Comparison of ENCODE assay signal across 9 cellular contexts in genomic region chr4:165079476-165079875, GRCh38. TPM values are rescaled to one million over a fixed set of nuclear protein-coding genes. Genes with fewer than 3 reads are reported as not detected.
DNase-seq lines count a peak whose midpoint lies in the region; ATAC-seq, FAIRE-seq and TF ChIP-seq lines count a peak whose summit lies in the region.
"Had no signal": no experiment of that assay in that cellular context is flagged by ENCODE, and none has a peak within 500 bp of the region (broad histone marks: within the 10 kb centered on the region; RNA-seq: fewer than 3 reads in every experiment).

No MANE protein-coding gene starts in this region.

- POLR2A ChIA-PET in A549 (lab: Yijun Ruan, JAX), result no interaction called here

- no peak overlapping the region for H3K4me3 ChIP-seq in A549
- no peak overlapping the region for H3K4me3 ChIP-seq in right atrium auricular region
- H3K4me3 ChIP-seq: BLaER1 had no signal

- no peaks in the 10 kb centered on the region for H3K27me3 ChIP-seq in right atrium auricular region
- H3K27me3 ChIP-seq: BLaER1 had no signal

- TF ChIP-seq POLR2A in A549 (IDR thresholded peaks at IDR 0.05; ENCODE audit: low read length), result no peak

- H3K4me1 ChIP-seq in A549 (no peaks in the 10 kb centered on the region), right atrium auricular region (no peaks in the 10 kb centered on the region)
- H3K4me1 ChIP-seq: BLaER1 had no signal

- H3K36me3 ChIP-seq in right atrium auricular region, result peaks cover 21% of the 10 kb centered on the region

- no peak for TF ChIP-seq EP300 in A549 (IDR thresholded peaks at IDR 0.05)

- FAIRE-seq in A549 (lab: Jason Lieb, UNC), result no peak

- no peaks in the 10 kb centered on the region for H3K9me3 ChIP-seq in A549
- H3K9me3 ChIP-seq in right atrium auricular region, result no peaks in the 10 kb centered on the region
- H3K9me3 ChIP-seq: BLaER1 had no signal

- in situ Hi-C loops in SK-MEL-5 (cut with HindIII; ENCODE audit: low pct_unique_long_range_greater_than_20kb, low sequenced_read_pairs), result no loop called here

- DNase-seq in A549 (ENCODE audit: low read depth in 1 of 2, low spot score in 1 of 2) (no peak), HT1080 (ENCODE audit: low read depth) (peak; percentile 11), SK-MEL-5 (ENCODE audit: low read depth, low spot score) (peak; percentile 20), right atrium auricular region (ENCODE audit: low spot score) (peak; percentile 58), occipital lobe (lab: John Stamatoyannopoulos, UW) (no peak), SK-N-DZ (ENCODE audit: low spot score) (no peak)
- no peak for DNase-seq in activated CD4-positive, alpha-beta T cell treated with anti-CD3 and anti-CD28 coated beads for 4 hours

- TF ChIP-seq CTCF in A549 (IDR thresholded peaks at IDR 0.05) (no peak), right atrium auricular region (IDR thresholded peaks at IDR 0.05) (no peak)

- no peak for ATAC-seq in A549
- ATAC-seq in GM18502 (IDR thresholded peaks at IDR 0.05; ENCODE audit: poor library complexity, unreplicated experiment), result no peak

- CTCF ChIA-PET in A549 (lab: Yijun Ruan, JAX), result interaction anchor here (1.9 kb wide), 2 partner anchors 18 to 34 kb away, joined by 4 to 5 read pairs; partner anchors contain the start of gene TMEM192

- H3K4me2 ChIP-seq in A549, result no peak overlapping the region
- H3K4me2 ChIP-seq: BLaER1 had no signal

- H3K27ac ChIP-seq in A549, result no peak overlapping the region
- peak overlapping the region in 1 of 2 donors; percentile 14 for H3K27ac ChIP-seq in right atrium auricular region
- H3K27ac ChIP-seq: BLaER1 had no signal

- no peak for TF ChIP-seq RAD21 in A549 (conservative IDR thresholded peaks at IDR 0.05 in 1 of 2, IDR thresholded peaks at IDR 0.05 in 1 of 2)

- 74% methylated on average over 6 of the region's 6 CpGs for WGBS in A549 (ENCODE audit: missing lambda C conversion rate)

TF ChIP-seq in A549, 52 proteins besides CTCF, POLR2A, EP300 and RAD21:
- TF ChIP-seq ZC3H11A (IDR thresholded peaks at IDR 0.05), result no peak
- TF ChIP-seq CHD4 (IDR thresholded peaks at IDR 0.05; ENCODE audit: borderline replicate concordance), result no peak
- peak; percentile 20 for TF ChIP-seq MAFK (IDR thresholded peaks at IDR 0.05; ENCODE audit: partially characterized antibody)
- no peak for TF ChIP-seq ATOH8 (CRISPR knock-in tag; IDR thresholded peaks at IDR 0.05; ENCODE audit: low read depth)
- no peak for TF ChIP-seq MAZ (IDR thresholded peaks at IDR 0.05; ENCODE audit: borderline replicate concordance, low read depth, low read length)

RNA-seq across cellular contexts. Expression of gene TRIM75, which starts 25.8 kb away (rescaled TPM):
- polyA plus RNA-seq in A549 (2011; rRNA removed) (not detected in 2 replicates), A549 (2017; fragmentation: RNase III; extraction: RNeasy Plus Mini Kit Qiagen cat#74134 plus additional on column Dnase treatment) (not detected in 3 replicates)
- polyA plus RNA-seq in A549 (2012; cell fraction: cytosol; rRNA removed), result not detected in 2 replicates
- polyA plus RNA-seq in A549 (2012; cell fraction: nucleus; rRNA removed), result not detected in 2 replicates
- polyA minus RNA-seq in A549 (2011; rRNA and poly(A)+ RNA removed), result not detected in 2 replicates
- not detected in 2 replicates for total RNA-seq in HT1080 (2014; rRNA removed; shearing (Covaris generic))
- not detected in 2 replicates for polyA plus RNA-seq in HT1080 (2015; cell fraction: cytosol; rRNA removed)
- not detected in 2 replicates for polyA plus RNA-seq in HT1080 (2015; cell fraction: nucleus; rRNA removed)
- not detected in 2 replicates for total RNA-seq in SK-MEL-5 (2014; rRNA removed; shearing (Covaris generic))
- not detected in 2 replicates for polyA plus RNA-seq in SK-MEL-5 (2015; cell fraction: cytosol; rRNA removed)
- polyA plus RNA-seq in SK-MEL-5 (2015; cell fraction: nucleus; rRNA removed), result not detected in 2 replicates
- total RNA-seq in right atrium auricular region (not detected), occipital lobe (not detected)
- not detected in 2 replicates for polyA plus RNA-seq in SK-N-DZ (2014; cell fraction: cytosol; rRNA removed)
- polyA plus RNA-seq in SK-N-DZ (2014; cell fraction: nucleus; rRNA removed), result not detected in 2 replicates

RNA-seq across cellular contexts. Expression of gene TMEM192, which starts 33.2 kb away (rescaled TPM):
- polyA plus RNA-seq in A549 (2011; rRNA removed) (19.3 and 25.6 TPM in 2 replicates), A549 (2017; fragmentation: RNase III; extraction: RNeasy Plus Mini Kit Qiagen cat#74134 plus additional on column Dnase treatment) (7.5 to 8.8 TPM (median 8.4 TPM) in 3 replicates)
- polyA plus RNA-seq in A549 (2012; cell fraction: cytosol; rRNA removed), result 3.3 and 4.3 TPM in 2 replicates
- polyA plus RNA-seq in A549 (2012; cell fraction: nucleus; rRNA removed), result 1.1 and 1.5 TPM in 2 replicates
- 6.4 and 8.1 TPM in 2 replicates for polyA minus RNA-seq in A549 (2011; rRNA and poly(A)+ RNA removed)
- 19.2 and 30.9 TPM in 2 replicates for total RNA-seq in HT1080 (2014; rRNA removed; shearing (Covaris generic))
- polyA plus RNA-seq in HT1080 (2015; cell fraction: cytosol; rRNA removed), result 17.0 and 21.1 TPM in 2 replicates
- polyA plus RNA-seq in HT1080 (2015; cell fraction: nucleus; rRNA removed), result 11.3 and 11.8 TPM in 2 replicates
- 56.9 and 57.9 TPM in 2 replicates for total RNA-seq in SK-MEL-5 (2014; rRNA removed; shearing (Covaris generic))
- polyA plus RNA-seq in SK-MEL-5 (2015; cell fraction: cytosol; rRNA removed), result 39.6 and 45.3 TPM in 2 replicates
- 7.9 and 12.2 TPM in 2 replicates for polyA plus RNA-seq in SK-MEL-5 (2015; cell fraction: nucleus; rRNA removed)
- total RNA-seq in right atrium auricular region (10 to 100 TPM; 13.6 to 14.6 TPM), occipital lobe (8.6 TPM)
- 9.9 and 12.2 TPM in 2 replicates for polyA plus RNA-seq in SK-N-DZ (2014; cell fraction: cytosol; rRNA removed)
- polyA plus RNA-seq in SK-N-DZ (2014; cell fraction: nucleus; rRNA removed), result 4.0 and 4.4 TPM in 2 replicates

RNA-seq across cellular contexts. Expression of gene TRIM60, which starts 47.7 kb away (rescaled TPM):
- not detected in 2 replicates for polyA plus RNA-seq in A549 (2011; rRNA removed)
- not detected in 2 replicates for polyA plus RNA-seq in A549 (2012; cell fraction: cytosol; rRNA removed)
- not detected in 2 replicates for polyA plus RNA-seq in A549 (2012; cell fraction: nucleus; rRNA removed)
- not detected in 3 replicates for polyA plus RNA-seq in A549 (2017; fragmentation: RNase III; extraction: RNeasy Plus Mini Kit Qiagen cat#74134 plus additional on column Dnase treatment)
- polyA minus RNA-seq in A549 (2011; rRNA and poly(A)+ RNA removed), result not detected in 2 replicates
- total RNA-seq in HT1080 (2014; rRNA removed; shearing (Covaris generic)), result not detected in 2 replicates
- not detected in 2 replicates for polyA plus RNA-seq in HT1080 (2015; cell fraction: cytosol; rRNA removed)
- polyA plus RNA-seq in HT1080 (2015; cell fraction: nucleus; rRNA removed), result not detected in 2 replicates
- total RNA-seq in SK-MEL-5 (2014; rRNA removed; shearing (Covaris generic)), result not detected in 2 replicates
- polyA plus RNA-seq in SK-MEL-5 (2015; cell fraction: cytosol; rRNA removed), result not detected in 2 replicates
- polyA plus RNA-seq in SK-MEL-5 (2015; cell fraction: nucleus; rRNA removed), result not detected in 2 replicates
- total RNA-seq in right atrium auricular region, result not detected
- total RNA-seq in occipital lobe, result not detected
- polyA plus RNA-seq in SK-N-DZ (2014; cell fraction: cytosol; rRNA removed), result not detected in 2 replicates
- not detected in 2 replicates for polyA plus RNA-seq in SK-N-DZ (2014; cell fraction: nucleus; rRNA removed)

Comparison
In these comparisons a context has a peak if more than half of its experiments do, and no peak if none do; other contexts are left out.
1. DNase-seq: peak in HT1080 (single experiment), SK-MEL-5 (single experiment) and right atrium auricular region (single experiment); none in A549 (0 of 2), activated CD4-positive, alpha-beta T cell treated with anti-CD3 and anti-CD28 coated beads for 4 hours (0 of 2), occipital lobe (single experiment) and SK-N-DZ (single experiment).